In the genomic region with DNA sequence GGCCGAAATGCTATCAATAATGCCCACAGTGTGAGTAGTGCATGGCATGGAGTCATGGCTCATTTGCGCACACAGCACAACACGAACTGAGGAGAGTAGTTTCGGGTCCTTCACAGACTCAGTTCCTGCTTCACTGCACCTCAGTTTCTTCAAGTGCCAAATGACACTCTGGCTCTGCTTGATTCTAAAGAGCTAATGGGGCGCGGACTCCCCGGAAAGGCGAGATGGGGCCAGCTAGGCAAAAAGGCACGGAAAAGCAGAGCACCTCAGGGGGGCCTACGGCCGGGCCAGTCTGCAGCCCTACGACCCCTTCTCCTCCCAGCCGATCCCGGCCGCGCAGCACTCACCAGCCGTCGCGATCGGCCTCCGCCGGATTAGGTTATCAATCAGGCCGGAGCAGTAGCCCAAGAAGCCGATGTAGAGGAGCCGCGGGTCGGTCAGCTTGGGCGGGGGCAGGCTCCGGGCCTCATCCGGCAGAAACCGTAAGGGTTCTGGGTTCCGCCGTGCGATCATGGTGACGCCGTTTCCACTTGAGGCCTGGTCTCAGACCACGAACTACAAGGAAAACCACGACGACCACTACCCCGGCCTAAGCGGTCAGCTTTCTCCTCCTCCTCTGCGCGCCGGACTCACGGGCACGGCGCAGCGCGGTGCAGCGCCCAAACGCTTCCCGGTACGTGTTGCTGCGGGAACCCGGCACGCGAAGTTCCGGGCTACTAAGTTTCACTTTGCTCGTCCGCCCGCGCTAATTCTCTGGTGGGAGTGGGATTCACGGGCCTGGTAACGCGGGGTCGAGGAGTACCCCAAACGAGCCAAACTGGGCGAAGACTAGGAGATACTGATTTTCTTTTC, we compare ENCODE assay signal across 1 cellular context.
TF ChIP-seq lines count a peak whose summit lies in the region.

A gene (minus strand): TSS at position 631 of the 852 bp plus-strand sequence. CDS start 118 bp downstream, at position 513.

TF ChIP-seq in HepG2, 621 proteins besides CTCF, POLR2A, EP300 and RAD21 (continued from another document and continues in another):
- TF ChIP-seq, protein P1, sequence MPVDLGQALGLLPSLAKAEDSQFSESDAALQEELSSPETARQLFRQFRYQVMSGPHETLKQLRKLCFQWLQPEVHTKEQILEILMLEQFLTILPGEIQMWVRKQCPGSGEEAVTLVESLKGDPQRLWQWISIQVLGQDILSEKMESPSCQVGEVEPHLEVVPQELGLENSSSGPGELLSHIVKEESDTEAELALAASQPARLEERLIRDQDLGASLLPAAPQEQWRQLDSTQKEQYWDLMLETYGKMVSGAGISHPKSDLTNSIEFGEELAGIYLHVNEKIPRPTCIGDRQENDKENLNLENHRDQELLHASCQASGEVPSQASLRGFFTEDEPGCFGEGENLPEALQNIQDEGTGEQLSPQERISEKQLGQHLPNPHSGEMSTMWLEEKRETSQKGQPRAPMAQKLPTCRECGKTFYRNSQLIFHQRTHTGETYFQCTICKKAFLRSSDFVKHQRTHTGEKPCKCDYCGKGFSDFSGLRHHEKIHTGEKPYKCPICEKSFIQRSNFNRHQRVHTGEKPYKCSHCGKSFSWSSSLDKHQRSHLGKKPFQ (CRISPR knock-in tag; IDR thresholded peaks at IDR 0.05; ENCODE audit: insufficient replicate concordance): peak; percentile 83
- TF ChIP-seq, protein P2, sequence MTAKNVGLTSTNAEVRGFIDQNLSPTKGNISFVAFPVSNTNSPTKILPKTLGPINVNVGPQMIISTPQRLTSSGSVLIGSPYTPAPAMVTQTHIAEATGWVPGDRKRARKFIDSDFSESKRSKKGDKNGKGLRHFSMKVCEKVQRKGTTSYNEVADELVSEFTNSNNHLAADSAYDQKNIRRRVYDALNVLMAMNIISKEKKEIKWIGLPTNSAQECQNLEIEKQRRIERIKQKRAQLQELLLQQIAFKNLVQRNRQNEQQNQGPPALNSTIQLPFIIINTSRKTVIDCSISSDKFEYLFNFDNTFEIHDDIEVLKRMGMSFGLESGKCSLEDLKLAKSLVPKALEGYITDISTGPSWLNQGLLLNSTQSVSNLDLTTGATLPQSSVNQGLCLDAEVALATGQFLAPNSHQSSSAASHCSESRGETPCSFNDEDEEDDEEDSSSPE (CRISPR knock-in tag; IDR thresholded peaks at IDR 0.05): peak; percentile 81
- TF ChIP-seq ZSCAN9 (CRISPR knock-in tag; IDR thresholded peaks at IDR 0.05; ENCODE audit: borderline replicate concordance) (peak; percentile 93), ZNF17 (CRISPR knock-in tag; IDR thresholded peaks at IDR 0.05) (no peak), NFATC3 (CRISPR knock-in tag; IDR thresholded peaks at IDR 0.05) (no peak; the same call in 1 of the 2 replicates), RCOR2 (CRISPR knock-in tag; IDR thresholded peaks at IDR 0.05) (no peak), ZNF44 (CRISPR knock-in tag; IDR thresholded peaks at IDR 0.05) (peak; percentile 67; the same call in 1 of the 2 replicates), CHD2 (IDR thresholded peaks at IDR 0.05; ENCODE audit: low read depth, low read length) (no peak), ZNF350 (CRISPR knock-in tag; IDR thresholded peaks at IDR 0.05; ENCODE audit: borderline replicate concordance, low read depth) (peak; percentile 86), ZFP82 (CRISPR knock-in tag; IDR thresholded peaks at IDR 0.05; ENCODE audit: borderline replicate concordance) (no peak), SAP130 (CRISPR knock-in tag; IDR thresholded peaks at IDR 0.05; ENCODE audit: low read depth) (peak; percentile 90), ZFP37 (CRISPR knock-in tag; IDR thresholded peaks at IDR 0.05; ENCODE audit: borderline replicate concordance) (peak; percentile 69; the same call in 1 of the 2 replicates), ZNF160 (CRISPR knock-in tag; IDR thresholded peaks at IDR 0.05) (peak; percentile 91; the same call in 1 of the 2 replicates), ZNF557 (CRISPR knock-in tag; IDR thresholded peaks at IDR 0.05) (peak; percentile 84; the same call in 1 of the 2 replicates), ZNF251 (CRISPR knock-in tag; IDR thresholded peaks at IDR 0.05) (no peak), ZNF781 (CRISPR knock-in tag; IDR thresholded peaks at IDR 0.05; ENCODE audit: borderline replicate concordance, not compliant biosample characterization) (peak; percentile 63), NFKBIZ (CRISPR knock-in tag; IDR thresholded peaks at IDR 0.05) (peak; percentile 89; the same call in 1 of the 2 replicates), ZNF121 (CRISPR knock-in tag; IDR thresholded peaks at IDR 0.05) (peak; percentile 57; the same call in 1 of the 2 replicates), SP5 (CRISPR knock-in tag; IDR thresholded peaks at IDR 0.05; ENCODE audit: borderline replicate concordance, low read depth) (peak; percentile 59; the same call in 1 of the 2 replicates), ZBTB21 (CRISPR knock-in tag; IDR thresholded peaks at IDR 0.05) (peak; percentile 46; the same call in 1 of the 2 replicates), SRSF4 (IDR thresholded peaks at IDR 0.05; ENCODE audit: low read depth, low read length, poor library complexity, severe bottlenecking) (no peak), MATR3 (CRISPR knock-in tag; IDR thresholded peaks at IDR 0.05) (no peak), ZNF790 (CRISPR knock-in tag; IDR thresholded peaks at IDR 0.05; ENCODE audit: borderline replicate concordance) (peak; percentile 55; the same call in 1 of the 2 replicates), NR2F1 (CRISPR knock-in tag; IDR thresholded peaks at IDR 0.05) (no peak; a peak in 1 of 4 replicates), NCOA2 (CRISPR knock-in tag; IDR thresholded peaks at IDR 0.05) (peak; percentile 70), ZNF343 (CRISPR knock-in tag; IDR thresholded peaks at IDR 0.05) (0 out of 2 replicates have a peak, but pooled peaks have one; percentile 34), ETV6 (CRISPR knock-in tag; conservative IDR thresholded peaks at IDR 0.05) (peak; percentile 97), ZNF207 (IDR thresholded peaks at IDR 0.05; ENCODE audit: borderline replicate concordance) (no peak), ZNF256 (CRISPR knock-in tag; conservative IDR thresholded peaks at IDR 0.05) (peak; percentile 63; the same call in 1 of the 2 replicates), ZNF777 (CRISPR knock-in tag; IDR thresholded peaks at IDR 0.05) (no peak)
- TF ChIP-seq, protein P3, sequence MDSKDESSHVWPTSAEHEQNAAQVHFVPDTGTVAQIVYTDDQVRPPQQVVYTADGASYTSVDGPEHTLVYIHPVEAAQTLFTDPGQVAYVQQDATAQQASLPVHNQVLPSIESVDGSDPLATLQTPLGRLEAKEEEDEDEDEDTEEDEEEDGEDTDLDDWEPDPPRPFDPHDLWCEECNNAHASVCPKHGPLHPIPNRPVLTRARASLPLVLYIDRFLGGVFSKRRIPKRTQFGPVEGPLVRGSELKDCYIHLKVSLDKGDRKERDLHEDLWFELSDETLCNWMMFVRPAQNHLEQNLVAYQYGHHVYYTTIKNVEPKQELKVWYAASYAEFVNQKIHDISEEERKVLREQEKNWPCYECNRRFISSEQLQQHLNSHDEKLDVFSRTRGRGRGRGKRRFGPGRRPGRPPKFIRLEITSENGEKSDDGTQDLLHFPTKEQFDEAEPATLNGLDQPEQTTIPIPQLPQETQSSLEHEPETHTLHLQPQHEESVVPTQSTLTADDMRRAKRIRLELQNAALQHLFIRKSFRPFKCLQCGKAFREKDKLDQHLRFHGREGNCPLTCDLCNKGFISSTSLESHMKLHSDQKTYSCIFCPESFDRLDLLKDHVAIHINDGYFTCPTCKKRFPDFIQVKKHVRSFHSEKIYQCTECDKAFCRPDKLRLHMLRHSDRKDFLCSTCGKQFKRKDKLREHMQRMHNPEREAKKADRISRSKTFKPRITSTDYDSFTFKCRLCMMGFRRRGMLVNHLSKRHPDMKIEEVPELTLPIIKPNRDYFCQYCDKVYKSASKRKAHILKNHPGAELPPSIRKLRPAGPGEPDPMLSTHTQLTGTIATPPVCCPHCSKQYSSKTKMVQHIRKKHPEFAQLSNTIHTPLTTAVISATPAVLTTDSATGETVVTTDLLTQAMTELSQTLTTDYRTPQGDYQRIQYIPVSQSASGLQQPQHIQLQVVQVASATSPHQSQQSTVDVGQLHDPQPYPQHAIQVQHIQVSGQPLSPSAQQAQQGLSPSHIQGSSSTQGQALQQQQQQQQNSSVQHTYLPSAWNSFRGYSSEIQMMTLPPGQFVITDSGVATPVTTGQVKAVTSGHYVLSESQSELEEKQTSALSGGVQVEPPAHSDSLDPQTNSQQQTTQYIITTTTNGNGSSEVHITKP (CRISPR knock-in tag; IDR thresholded peaks at IDR 0.05; ENCODE audit: low read depth): 0 out of 2 replicates have a peak, but pooled peaks have one; percentile 25
- TF ChIP-seq, protein P4, sequence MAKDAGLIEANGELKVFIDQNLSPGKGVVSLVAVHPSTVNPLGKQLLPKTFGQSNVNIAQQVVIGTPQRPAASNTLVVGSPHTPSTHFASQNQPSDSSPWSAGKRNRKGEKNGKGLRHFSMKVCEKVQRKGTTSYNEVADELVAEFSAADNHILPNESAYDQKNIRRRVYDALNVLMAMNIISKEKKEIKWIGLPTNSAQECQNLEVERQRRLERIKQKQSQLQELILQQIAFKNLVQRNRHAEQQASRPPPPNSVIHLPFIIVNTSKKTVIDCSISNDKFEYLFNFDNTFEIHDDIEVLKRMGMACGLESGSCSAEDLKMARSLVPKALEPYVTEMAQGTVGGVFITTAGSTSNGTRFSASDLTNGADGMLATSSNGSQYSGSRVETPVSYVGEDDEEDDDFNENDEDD (CRISPR knock-in tag; IDR thresholded peaks at IDR 0.05; ENCODE audit: borderline replicate concordance): peak; percentile 89
- TF ChIP-seq, protein P5, sequence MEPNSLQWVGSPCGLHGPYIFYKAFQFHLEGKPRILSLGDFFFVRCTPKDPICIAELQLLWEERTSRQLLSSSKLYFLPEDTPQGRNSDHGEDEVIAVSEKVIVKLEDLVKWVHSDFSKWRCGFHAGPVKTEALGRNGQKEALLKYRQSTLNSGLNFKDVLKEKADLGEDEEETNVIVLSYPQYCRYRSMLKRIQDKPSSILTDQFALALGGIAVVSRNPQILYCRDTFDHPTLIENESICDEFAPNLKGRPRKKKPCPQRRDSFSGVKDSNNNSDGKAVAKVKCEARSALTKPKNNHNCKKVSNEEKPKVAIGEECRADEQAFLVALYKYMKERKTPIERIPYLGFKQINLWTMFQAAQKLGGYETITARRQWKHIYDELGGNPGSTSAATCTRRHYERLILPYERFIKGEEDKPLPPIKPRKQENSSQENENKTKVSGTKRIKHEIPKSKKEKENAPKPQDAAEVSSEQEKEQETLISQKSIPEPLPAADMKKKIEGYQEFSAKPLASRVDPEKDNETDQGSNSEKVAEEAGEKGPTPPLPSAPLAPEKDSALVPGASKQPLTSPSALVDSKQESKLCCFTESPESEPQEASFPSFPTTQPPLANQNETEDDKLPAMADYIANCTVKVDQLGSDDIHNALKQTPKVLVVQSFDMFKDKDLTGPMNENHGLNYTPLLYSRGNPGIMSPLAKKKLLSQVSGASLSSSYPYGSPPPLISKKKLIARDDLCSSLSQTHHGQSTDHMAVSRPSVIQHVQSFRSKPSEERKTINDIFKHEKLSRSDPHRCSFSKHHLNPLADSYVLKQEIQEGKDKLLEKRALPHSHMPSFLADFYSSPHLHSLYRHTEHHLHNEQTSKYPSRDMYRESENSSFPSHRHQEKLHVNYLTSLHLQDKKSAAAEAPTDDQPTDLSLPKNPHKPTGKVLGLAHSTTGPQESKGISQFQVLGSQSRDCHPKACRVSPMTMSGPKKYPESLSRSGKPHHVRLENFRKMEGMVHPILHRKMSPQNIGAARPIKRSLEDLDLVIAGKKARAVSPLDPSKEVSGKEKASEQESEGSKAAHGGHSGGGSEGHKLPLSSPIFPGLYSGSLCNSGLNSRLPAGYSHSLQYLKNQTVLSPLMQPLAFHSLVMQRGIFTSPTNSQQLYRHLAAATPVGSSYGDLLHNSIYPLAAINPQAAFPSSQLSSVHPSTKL (CRISPR knock-in tag; IDR thresholded peaks at IDR 0.05): peak; percentile 86
- TF ChIP-seq, protein P6, sequence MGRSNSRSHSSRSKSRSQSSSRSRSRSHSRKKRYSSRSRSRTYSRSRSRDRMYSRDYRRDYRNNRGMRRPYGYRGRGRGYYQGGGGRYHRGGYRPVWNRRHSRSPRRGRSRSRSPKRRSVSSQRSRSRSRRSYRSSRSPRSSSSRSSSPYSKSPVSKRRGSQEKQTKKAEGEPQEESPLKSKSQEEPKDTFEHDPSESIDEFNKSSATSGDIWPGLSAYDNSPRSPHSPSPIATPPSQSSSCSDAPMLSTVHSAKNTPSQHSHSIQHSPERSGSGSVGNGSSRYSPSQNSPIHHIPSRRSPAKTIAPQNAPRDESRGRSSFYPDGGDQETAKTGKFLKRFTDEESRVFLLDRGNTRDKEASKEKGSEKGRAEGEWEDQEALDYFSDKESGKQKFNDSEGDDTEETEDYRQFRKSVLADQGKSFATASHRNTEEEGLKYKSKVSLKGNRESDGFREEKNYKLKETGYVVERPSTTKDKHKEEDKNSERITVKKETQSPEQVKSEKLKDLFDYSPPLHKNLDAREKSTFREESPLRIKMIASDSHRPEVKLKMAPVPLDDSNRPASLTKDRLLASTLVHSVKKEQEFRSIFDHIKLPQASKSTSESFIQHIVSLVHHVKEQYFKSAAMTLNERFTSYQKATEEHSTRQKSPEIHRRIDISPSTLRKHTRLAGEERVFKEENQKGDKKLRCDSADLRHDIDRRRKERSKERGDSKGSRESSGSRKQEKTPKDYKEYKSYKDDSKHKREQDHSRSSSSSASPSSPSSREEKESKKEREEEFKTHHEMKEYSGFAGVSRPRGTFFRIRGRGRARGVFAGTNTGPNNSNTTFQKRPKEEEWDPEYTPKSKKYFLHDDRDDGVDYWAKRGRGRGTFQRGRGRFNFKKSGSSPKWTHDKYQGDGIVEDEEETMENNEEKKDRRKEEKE (IDR thresholded peaks at IDR 0.05): no peak
- TF ChIP-seq, protein P7, sequence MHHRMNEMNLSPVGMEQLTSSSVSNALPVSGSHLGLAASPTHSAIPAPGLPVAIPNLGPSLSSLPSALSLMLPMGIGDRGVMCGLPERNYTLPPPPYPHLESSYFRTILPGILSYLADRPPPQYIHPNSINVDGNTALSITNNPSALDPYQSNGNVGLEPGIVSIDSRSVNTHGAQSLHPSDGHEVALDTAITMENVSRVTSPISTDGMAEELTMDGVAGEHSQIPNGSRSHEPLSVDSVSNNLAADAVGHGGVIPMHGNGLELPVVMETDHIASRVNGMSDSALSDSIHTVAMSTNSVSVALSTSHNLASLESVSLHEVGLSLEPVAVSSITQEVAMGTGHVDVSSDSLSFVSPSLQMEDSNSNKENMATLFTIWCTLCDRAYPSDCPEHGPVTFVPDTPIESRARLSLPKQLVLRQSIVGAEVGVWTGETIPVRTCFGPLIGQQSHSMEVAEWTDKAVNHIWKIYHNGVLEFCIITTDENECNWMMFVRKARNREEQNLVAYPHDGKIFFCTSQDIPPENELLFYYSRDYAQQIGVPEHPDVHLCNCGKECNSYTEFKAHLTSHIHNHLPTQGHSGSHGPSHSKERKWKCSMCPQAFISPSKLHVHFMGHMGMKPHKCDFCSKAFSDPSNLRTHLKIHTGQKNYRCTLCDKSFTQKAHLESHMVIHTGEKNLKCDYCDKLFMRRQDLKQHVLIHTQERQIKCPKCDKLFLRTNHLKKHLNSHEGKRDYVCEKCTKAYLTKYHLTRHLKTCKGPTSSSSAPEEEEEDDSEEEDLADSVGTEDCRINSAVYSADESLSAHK (CRISPR knock-in tag; IDR thresholded peaks at IDR 0.05; ENCODE audit: borderline replicate concordance): no peak
- TF ChIP-seq, protein P8, sequence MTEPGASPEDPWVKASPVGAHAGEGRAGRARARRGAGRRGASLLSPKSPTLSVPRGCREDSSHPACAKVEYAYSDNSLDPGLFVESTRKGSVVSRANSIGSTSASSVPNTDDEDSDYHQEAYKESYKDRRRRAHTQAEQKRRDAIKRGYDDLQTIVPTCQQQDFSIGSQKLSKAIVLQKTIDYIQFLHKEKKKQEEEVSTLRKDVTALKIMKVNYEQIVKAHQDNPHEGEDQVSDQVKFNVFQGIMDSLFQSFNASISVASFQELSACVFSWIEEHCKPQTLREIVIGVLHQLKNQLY (CRISPR knock-in tag; IDR thresholded peaks at IDR 0.05): peak; percentile 56; the same call in 1 of the 2 replicates
